ENCODE assay signal across 1 cellular context in genomic region chr17:57404073-57404472, GRCh38.
TF ChIP-seq lines count a peak whose summit lies in the region.

No MANE protein-coding gene starts in this region.

TF ChIP-seq in HepG2, 621 proteins besides CTCF, POLR2A, EP300 and RAD21 (continued from another document and continues in another):
- TF ChIP-seq, protein P1, sequence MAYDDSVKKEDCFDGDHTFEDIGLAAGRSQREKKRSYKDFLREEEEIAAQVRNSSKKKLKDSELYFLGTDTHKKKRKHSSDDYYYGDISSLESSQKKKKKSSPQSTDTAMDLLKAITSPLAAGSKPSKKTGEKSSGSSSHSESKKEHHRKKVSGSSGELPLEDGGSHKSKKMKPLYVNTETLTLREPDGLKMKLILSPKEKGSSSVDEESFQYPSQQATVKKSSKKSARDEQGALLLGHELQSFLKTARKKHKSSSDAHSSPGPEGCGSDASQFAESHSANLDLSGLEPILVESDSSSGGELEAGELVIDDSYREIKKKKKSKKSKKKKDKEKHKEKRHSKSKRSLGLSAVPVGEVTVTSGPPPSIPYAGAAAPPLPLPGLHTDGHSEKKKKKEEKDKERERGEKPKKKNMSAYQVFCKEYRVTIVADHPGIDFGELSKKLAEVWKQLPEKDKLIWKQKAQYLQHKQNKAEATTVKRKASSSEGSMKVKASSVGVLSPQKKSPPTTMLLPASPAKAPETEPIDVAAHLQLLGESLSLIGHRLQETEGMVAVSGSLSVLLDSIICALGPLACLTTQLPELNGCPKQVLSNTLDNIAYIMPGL (CRISPR knock-in tag; IDR thresholded peaks at IDR 0.05; ENCODE audit: borderline replicate concordance in 1 of 2, low read depth in 1 of 2): no peak
- TF ChIP-seq SCMH1 (CRISPR knock-in tag; IDR thresholded peaks at IDR 0.05; ENCODE audit: borderline replicate concordance): no peak
- TF ChIP-seq CBX5 (CRISPR knock-in tag; IDR thresholded peaks at IDR 0.05; ENCODE audit: borderline replicate concordance): no peak
- TF ChIP-seq ZFP1 (CRISPR knock-in tag; IDR thresholded peaks at IDR 0.05): no peak
- TF ChIP-seq RNF2 (conservative IDR thresholded peaks at IDR 0.05; ENCODE audit: low read depth): no peak
- TF ChIP-seq NBN (conservative IDR thresholded peaks at IDR 0.05): no peak
- TF ChIP-seq ZNF234 (CRISPR knock-in tag; conservative IDR thresholded peaks at IDR 0.05): no peak
- no peak for TF ChIP-seq IRX3 (CRISPR knock-in tag; IDR thresholded peaks at IDR 0.05; ENCODE audit: borderline replicate concordance, low read depth)
- TF ChIP-seq STAG1 (CRISPR knock-in tag; IDR thresholded peaks at IDR 0.05): peak; percentile 63
- no peak for TF ChIP-seq ZNF678 (CRISPR knock-in tag; IDR thresholded peaks at IDR 0.05)
- 0 out of 2 replicates have a peak, but pooled peaks have one; percentile 25 for TF ChIP-seq ZNF772 (CRISPR knock-in tag; IDR thresholded peaks at IDR 0.05)
- TF ChIP-seq NR2F6 (IDR thresholded peaks at IDR 0.05): no peak
- no peak for TF ChIP-seq NR2F6 (CRISPR knock-in tag; IDR thresholded peaks at IDR 0.05)
- no peak for TF ChIP-seq ZNF703 (CRISPR knock-in tag; IDR thresholded peaks at IDR 0.05; ENCODE audit: borderline replicate concordance)
- TF ChIP-seq ZNF18 (CRISPR knock-in tag; IDR thresholded peaks at IDR 0.05; ENCODE audit: insufficient replicate concordance): no peak
- no peak for TF ChIP-seq NFKB2 (CRISPR knock-in tag; IDR thresholded peaks at IDR 0.05; ENCODE audit: borderline replicate concordance)
- no peak for TF ChIP-seq ZNF280B (CRISPR knock-in tag; IDR thresholded peaks at IDR 0.05; ENCODE audit: borderline replicate concordance)
- TF ChIP-seq GPBP1L1 (CRISPR knock-in tag; IDR thresholded peaks at IDR 0.05): no peak
- TF ChIP-seq PTBP1 (IDR thresholded peaks at IDR 0.05; ENCODE audit: low read depth, low read length, poor library complexity, severe bottlenecking): no peak
- no peak for TF ChIP-seq MNT (IDR thresholded peaks at IDR 0.05)
- no peak for TF ChIP-seq ZNF207 (IDR thresholded peaks at IDR 0.05; ENCODE audit: borderline replicate concordance)
- TF ChIP-seq ZNF788 (CRISPR knock-in tag; IDR thresholded peaks at IDR 0.05; ENCODE audit: borderline replicate concordance): peak; percentile 42; the same call in 1 of the 2 replicates
- 0 out of 2 replicates have a peak, but pooled peaks have one; percentile 18 for TF ChIP-seq ISL2 (CRISPR knock-in tag; IDR thresholded peaks at IDR 0.05)
- 0 out of 2 replicates have a peak, but pooled peaks have one; percentile 36 for TF ChIP-seq ZSCAN31 (CRISPR knock-in tag; IDR thresholded peaks at IDR 0.05; ENCODE audit: low read depth)
- no peak for TF ChIP-seq MXI1 (IDR thresholded peaks at IDR 0.05; ENCODE audit: borderline replicate concordance, low read depth, low read length)
- TF ChIP-seq NFKBIZ (CRISPR knock-in tag; IDR thresholded peaks at IDR 0.05): 0 out of 2 replicates have a peak, but pooled peaks have one; percentile 35
- TF ChIP-seq, protein P2, sequence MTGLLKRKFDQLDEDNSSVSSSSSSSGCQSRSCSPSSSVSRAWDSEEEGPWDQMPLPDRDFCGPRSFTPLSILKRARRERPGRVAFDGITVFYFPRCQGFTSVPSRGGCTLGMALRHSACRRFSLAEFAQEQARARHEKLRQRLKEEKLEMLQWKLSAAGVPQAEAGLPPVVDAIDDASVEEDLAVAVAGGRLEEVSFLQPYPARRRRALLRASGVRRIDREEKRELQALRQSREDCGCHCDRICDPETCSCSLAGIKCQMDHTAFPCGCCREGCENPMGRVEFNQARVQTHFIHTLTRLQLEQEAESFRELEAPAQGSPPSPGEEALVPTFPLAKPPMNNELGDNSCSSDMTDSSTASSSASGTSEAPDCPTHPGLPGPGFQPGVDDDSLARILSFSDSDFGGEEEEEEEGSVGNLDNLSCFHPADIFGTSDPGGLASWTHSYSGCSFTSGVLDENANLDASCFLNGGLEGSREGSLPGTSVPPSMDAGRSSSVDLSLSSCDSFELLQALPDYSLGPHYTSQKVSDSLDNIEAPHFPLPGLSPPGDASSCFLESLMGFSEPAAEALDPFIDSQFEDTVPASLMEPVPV (CRISPR knock-in tag; IDR thresholded peaks at IDR 0.05): no peak
- no peak for TF ChIP-seq ELF1 (CRISPR knock-in tag; IDR thresholded peaks at IDR 0.05)
- no peak for TF ChIP-seq HOXD1 (CRISPR knock-in tag; IDR thresholded peaks at IDR 0.05)
- 0 out of 2 replicates have a peak, but pooled peaks have one; percentile 61 for TF ChIP-seq ZNF256 (CRISPR knock-in tag; conservative IDR thresholded peaks at IDR 0.05)
- TF ChIP-seq, protein P3, sequence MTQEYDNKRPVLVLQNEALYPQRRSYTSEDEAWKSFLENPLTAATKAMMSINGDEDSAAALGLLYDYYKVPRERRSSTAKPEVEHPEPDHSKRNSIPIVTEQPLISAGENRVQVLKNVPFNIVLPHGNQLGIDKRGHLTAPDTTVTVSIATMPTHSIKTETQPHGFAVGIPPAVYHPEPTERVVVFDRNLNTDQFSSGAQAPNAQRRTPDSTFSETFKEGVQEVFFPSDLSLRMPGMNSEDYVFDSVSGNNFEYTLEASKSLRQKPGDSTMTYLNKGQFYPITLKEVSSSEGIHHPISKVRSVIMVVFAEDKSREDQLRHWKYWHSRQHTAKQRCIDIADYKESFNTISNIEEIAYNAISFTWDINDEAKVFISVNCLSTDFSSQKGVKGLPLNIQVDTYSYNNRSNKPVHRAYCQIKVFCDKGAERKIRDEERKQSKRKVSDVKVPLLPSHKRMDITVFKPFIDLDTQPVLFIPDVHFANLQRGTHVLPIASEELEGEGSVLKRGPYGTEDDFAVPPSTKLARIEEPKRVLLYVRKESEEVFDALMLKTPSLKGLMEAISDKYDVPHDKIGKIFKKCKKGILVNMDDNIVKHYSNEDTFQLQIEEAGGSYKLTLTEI (CRISPR knock-in tag; conservative IDR thresholded peaks at IDR 0.05): no peak
- no peak for TF ChIP-seq ZNF800 (CRISPR knock-in tag; IDR thresholded peaks at IDR 0.05)
- TF ChIP-seq JARID2 (CRISPR knock-in tag; IDR thresholded peaks at IDR 0.05; ENCODE audit: insufficient replicate concordance): no peak
- TF ChIP-seq ZNF510 (CRISPR knock-in tag; IDR thresholded peaks at IDR 0.05; ENCODE audit: low read depth): no peak
- TF ChIP-seq ZNF253 (CRISPR knock-in tag; IDR thresholded peaks at IDR 0.05; ENCODE audit: borderline replicate concordance): no peak
- TF ChIP-seq NCOA5 (CRISPR knock-in tag; IDR thresholded peaks at IDR 0.05): no peak
- no peak for TF ChIP-seq FOSL2 (CRISPR knock-in tag; IDR thresholded peaks at IDR 0.05)
- TF ChIP-seq, protein P4, sequence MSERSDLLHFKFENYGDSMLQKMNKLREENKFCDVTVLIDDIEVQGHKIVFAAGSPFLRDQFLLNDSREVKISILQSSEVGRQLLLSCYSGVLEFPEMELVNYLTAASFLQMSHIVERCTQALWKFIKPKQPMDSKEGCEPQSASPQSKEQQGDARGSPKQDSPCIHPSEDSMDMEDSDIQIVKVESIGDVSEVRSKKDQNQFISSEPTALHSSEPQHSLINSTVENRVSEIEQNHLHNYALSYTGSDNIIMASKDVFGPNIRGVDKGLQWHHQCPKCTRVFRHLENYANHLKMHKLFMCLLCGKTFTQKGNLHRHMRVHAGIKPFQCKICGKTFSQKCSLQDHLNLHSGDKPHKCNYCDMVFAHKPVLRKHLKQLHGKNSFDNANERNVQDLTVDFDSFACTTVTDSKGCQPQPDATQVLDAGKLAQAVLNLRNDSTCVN (CRISPR knock-in tag; IDR thresholded peaks at IDR 0.05; ENCODE audit: borderline replicate concordance): no peak
- TF ChIP-seq ZNF768 (CRISPR knock-in tag; IDR thresholded peaks at IDR 0.05): no peak
- no peak for TF ChIP-seq THAP11 (CRISPR knock-in tag; IDR thresholded peaks at IDR 0.05)
- no peak for TF ChIP-seq USF2 (IDR thresholded peaks at IDR 0.05; ENCODE audit: low read depth, low read length)
- TF ChIP-seq USF2 (CRISPR knock-in tag; IDR thresholded peaks at IDR 0.05; ENCODE audit: borderline replicate concordance): no peak
- TF ChIP-seq PRPF4 (IDR thresholded peaks at IDR 0.05; ENCODE audit: low read depth, low read length, poor library complexity, severe bottlenecking): no peak
- TF ChIP-seq GATAD2A (CRISPR knock-in tag; IDR thresholded peaks at IDR 0.05): 0 out of 2 replicates have a peak, but pooled peaks have one; percentile 17
- TF ChIP-seq, protein P5, sequence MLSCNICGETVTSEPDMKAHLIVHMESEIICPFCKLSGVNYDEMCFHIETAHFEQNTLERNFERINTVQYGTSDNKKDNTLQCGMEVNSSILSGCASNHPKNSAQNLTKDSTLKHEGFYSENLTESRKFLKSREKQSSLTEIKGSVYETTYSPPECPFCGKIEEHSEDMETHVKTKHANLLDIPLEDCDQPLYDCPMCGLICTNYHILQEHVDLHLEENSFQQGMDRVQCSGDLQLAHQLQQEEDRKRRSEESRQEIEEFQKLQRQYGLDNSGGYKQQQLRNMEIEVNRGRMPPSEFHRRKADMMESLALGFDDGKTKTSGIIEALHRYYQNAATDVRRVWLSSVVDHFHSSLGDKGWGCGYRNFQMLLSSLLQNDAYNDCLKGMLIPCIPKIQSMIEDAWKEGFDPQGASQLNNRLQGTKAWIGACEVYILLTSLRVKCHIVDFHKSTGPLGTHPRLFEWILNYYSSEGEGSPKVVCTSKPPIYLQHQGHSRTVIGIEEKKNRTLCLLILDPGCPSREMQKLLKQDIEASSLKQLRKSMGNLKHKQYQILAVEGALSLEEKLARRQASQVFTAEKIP (CRISPR knock-in tag; IDR thresholded peaks at IDR 0.05; ENCODE audit: borderline replicate concordance): no peak
- TF ChIP-seq RARA (CRISPR knock-in tag; IDR thresholded peaks at IDR 0.05): no peak
